In genomic region chr4:115323106-115323684, GRCh38 we compare ENCODE assay signal across 17 cellular contexts.
DNase-seq lines count a peak whose midpoint lies in the region; TF ChIP-seq lines count a peak whose summit lies in the region.
"Had no signal": no experiment of that assay in that cellular context is flagged by ENCODE, and none has a peak within 500 bp of the region (broad histone marks: within the 10 kb centered on the region; RNA-seq: fewer than 3 reads in every experiment).

No MANE protein-coding gene starts in this region.

- H3K9me3 ChIP-seq in H9 (ENCODE audit: control insufficient read depth, low read depth, low read length): no peaks in the 10 kb centered on the region
- H3K9me3 ChIP-seq: BLaER1 treated with 17β-estradiol and CSF1 and Interleukin-3, amounts not matched to agents 10 nM and 100 nM; tibial nerve had no signal

- no peak overlapping the region for H3T11ph ChIP-seq in H9 (ENCODE audit: low read length)

- H4K20me1 ChIP-seq in H9 (ENCODE audit: control insufficient read depth, insufficient read depth, insufficient read length): no peaks in the 10 kb centered on the region
- H4K20me1 ChIP-seq: BLaER1 treated with 17β-estradiol and CSF1 and Interleukin-3, amounts not matched to agents 10 nM and 100 nM had no signal

- no peak for TF ChIP-seq CTCF in H9 (conservative IDR thresholded peaks at IDR 0.05)

- no peaks in the 10 kb centered on the region for H3K27me3 ChIP-seq in H9 (ENCODE audit: insufficient read depth, low read length)
- H3K27me3 ChIP-seq: BLaER1 treated with 17β-estradiol and CSF1 and Interleukin-3, amounts not matched to agents 10 nM and 100 nM; tibial nerve had no signal

- DNase-seq in DMS53 (lab: John Stamatoyannopoulos, UW) (peak; percentile 47), DMS53 treated with DMSO at 0.1 percent for 48 hours (lab: John Stamatoyannopoulos, UW; ENCODE audit: unreplicated experiment) (no peak), NCI-H146 treated with DMSO at 0.1 percent for 48 hours (lab: John Stamatoyannopoulos, UW; ENCODE audit: unreplicated experiment) (peak; percentile 79), NCI-H774 (lab: John Stamatoyannopoulos, UW) (peak; percentile 6), putamen (ENCODE audit: low spot score) (peak; percentile 2), NCI-H2196 treated with DMSO at 0.1 percent for 48 hours (lab: John Stamatoyannopoulos, UW; ENCODE audit: unreplicated experiment) (no peak), H9 (no peak), HK-2 (ENCODE audit: unreplicated experiment) (no peak)
- DNase-seq: activated CD4-positive, alpha-beta T cell treated with anti-CD3 and anti-CD28 coated beads for 1 hour; amniotic stem cell; DMS79; HCEC 1CT; NCI-H524 treated with DMSO at 0.1 percent for 48 hours; stimulated activated naive B cell treated with anti-CD40 and anti-IgM and Interleukin-4, amounts not matched to agents 10 μg/mL and 1 μg/mL and 100 μg/mL, for 72 hours had no signal

- no peak overlapping the region for H3K9ac ChIP-seq in H9 (ENCODE audit: extremely low read depth, insufficient read length, low read length)
- H3K9ac ChIP-seq: BLaER1 treated with 17β-estradiol and CSF1 and Interleukin-3, amounts not matched to agents 10 nM and 100 nM had no signal

- no peak overlapping the region for H3K18ac ChIP-seq in H9 (ENCODE audit: insufficient read length, low read depth, low read length)

- H3K4ac ChIP-seq in H9 (ENCODE audit: low read depth, low read length): no peak overlapping the region

- H2BK20ac ChIP-seq in H9 (ENCODE audit: low read depth, low read length, poor library complexity, severe bottlenecking): no peak overlapping the region

- H3K4me3 Mint-ChIP-seq in H9: no peak overlapping the region
- H3K4me3 Mint-ChIP-seq: stimulated activated naive B cell treated with anti-CD40 and anti-IgM and Interleukin-4, amounts not matched to agents 10 μg/mL and 1 μg/mL and 100 μg/mL, for 72 hours had no signal

- no peak overlapping the region for H4K5ac ChIP-seq in H9 (ENCODE audit: insufficient read length, low read depth, low read length)

- H3K79me1 ChIP-seq in H9 (ENCODE audit: insufficient read depth, low read depth, low read length, poor library complexity, severe bottlenecking): no peaks in the 10 kb centered on the region

- no peaks in the 10 kb centered on the region for H3K23me2 ChIP-seq in H9 (ENCODE audit: insufficient read length, low read depth, low read length, poor library complexity, severe bottlenecking)

- H4K91ac ChIP-seq in H9 (ENCODE audit: insufficient read length, low read depth, low read length): no peak overlapping the region

- WGBS in H9 (ENCODE audit: extremely low coverage, insufficient read length, low lambda C conversion rate): no CpG with 5 or more reads among the region's 4 CpGs

- H3K4me1 Mint-ChIP-seq in H9: peaks cover 8 to 12% of the 10 kb centered on the region in 2 experiments
- H3K4me1 Mint-ChIP-seq: stimulated activated naive B cell treated with anti-CD40 and anti-IgM and Interleukin-4, amounts not matched to agents 10 μg/mL and 1 μg/mL and 100 μg/mL, for 72 hours had no signal

- no peak overlapping the region for H2AFZ ChIP-seq in H9 (ENCODE audit: low read length)

- H3K4me1 ChIP-seq in H9 (ENCODE audit: insufficient read depth, low read length): no peaks in the 10 kb centered on the region

- no peak overlapping the region for H2BK120ac ChIP-seq in H9 (ENCODE audit: low read depth, low read length, poor library complexity, severe bottlenecking)

- no peak overlapping the region for H3K27ac ChIP-seq in H9 (ENCODE audit: insufficient read length, low read depth, low read length)
- H3K27ac ChIP-seq: 22Rv1; BLaER1 treated with 17β-estradiol and CSF1 and Interleukin-3, amounts not matched to agents 10 nM and 100 nM; tibial nerve had no signal

- H3K27ac Mint-ChIP-seq in H9: peak overlapping the region in 1 of 3 experiments; percentile 52; a peak in 1 of 7 replicates
- H3K27ac Mint-ChIP-seq: stimulated activated naive B cell treated with anti-CD40 and anti-IgM and Interleukin-4, amounts not matched to agents 10 μg/mL and 1 μg/mL and 100 μg/mL, for 72 hours had no signal

- no peak overlapping the region for H2AK5ac ChIP-seq in H9 (ENCODE audit: insufficient read length, low read length)

- no peaks in the 10 kb centered on the region for H3K36me3 Mint-ChIP-seq in H9 (ENCODE audit: insufficient read depth in 1 of 3, low read depth in 3 of 3)
- H3K36me3 Mint-ChIP-seq: stimulated activated naive B cell treated with anti-CD40 and anti-IgM and Interleukin-4, amounts not matched to agents 10 μg/mL and 1 μg/mL and 100 μg/mL, for 72 hours had no signal

- no peak overlapping the region for H3K4me2 ChIP-seq in H9 (ENCODE audit: insufficient read depth, insufficient read length, low read length)

- H4K8ac ChIP-seq in H9 (replicated peaks; ENCODE audit: insufficient read length, low read depth, low read length): no peak overlapping the region

- no peak overlapping the region for H2BK5ac ChIP-seq in H9 (ENCODE audit: insufficient read length, low read length)

- H3K9me3 Mint-ChIP-seq in H9: no peaks in the 10 kb centered on the region

- no peak overlapping the region for H3K23ac ChIP-seq in H9 (ENCODE audit: insufficient read length, low read depth, low read length)

- no peak overlapping the region for H3K14ac ChIP-seq in H9 (ENCODE audit: insufficient read depth, low read length)

- no peaks in the 10 kb centered on the region for H3K27me3 Mint-ChIP-seq in H9 (ENCODE audit: low read depth)
- H3K27me3 Mint-ChIP-seq: stimulated activated naive B cell treated with anti-CD40 and anti-IgM and Interleukin-4, amounts not matched to agents 10 μg/mL and 1 μg/mL and 100 μg/mL, for 72 hours had no signal

- no peak overlapping the region for H2BK12ac ChIP-seq in H9 (ENCODE audit: insufficient read length, low read depth, low read length)

- no peak overlapping the region for H3K56ac ChIP-seq in H9 (ENCODE audit: insufficient read length, low read depth, low read length)

- no peak overlapping the region for H2BK15ac ChIP-seq in H9 (ENCODE audit: low read depth, low read length)

- H3K79me2 ChIP-seq in H9 (ENCODE audit: insufficient read depth, low read length): no peaks in the 10 kb centered on the region

Comparison
In these comparisons a context has a peak if more than half of its experiments do, and no peak if none do; other contexts are left out.
1. DNase-seq: peak in DMS53 (single experiment), NCI-H146 treated with DMSO at 0.1 percent for 48 hours (single experiment), NCI-H774 (single experiment) and putamen (single experiment); none in DMS53 treated with DMSO at 0.1 percent for 48 hours (single experiment), NCI-H2196 treated with DMSO at 0.1 percent for 48 hours (single experiment), H9 (single experiment) and HK-2 (single experiment).